12 cellular contexts compared by ENCODE assay signal in the genomic region with DNA sequence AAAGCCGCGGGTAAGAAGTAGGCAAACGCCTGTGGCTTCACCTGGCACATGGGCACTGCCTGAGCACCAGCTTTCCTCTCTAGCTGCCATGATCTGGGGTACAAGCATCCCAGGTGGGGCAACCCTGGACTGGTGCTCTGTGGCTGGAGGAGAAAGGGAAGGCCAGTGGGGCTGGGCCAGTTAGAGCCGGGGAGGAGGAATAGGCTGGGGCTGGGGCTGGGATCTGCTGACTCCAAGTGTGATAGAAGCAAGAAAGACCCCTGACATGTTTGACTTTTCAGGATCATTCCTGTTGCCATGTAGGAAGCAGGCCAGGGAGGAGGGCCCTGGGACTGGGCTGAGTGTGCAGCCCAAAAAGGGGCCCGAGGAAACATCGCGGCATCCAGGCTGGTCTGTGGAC. TPM values are rescaled to one million over a fixed set of nuclear protein-coding genes. Genes with fewer than 3 reads are reported as not detected.
"Had no signal": no experiment of that assay in that cellular context is flagged by ENCODE, and none has a peak within 500 bp of the region (broad histone marks: within the 10 kb centered on the region; RNA-seq: fewer than 3 reads in every experiment).

No MANE protein-coding gene starts in this region.

RNA-seq across cellular contexts. Expression of a gene that starts 48.5 kb away (rescaled TPM):
- total RNA-seq: activated CD4-positive, alpha-beta memory T cell treated with anti-CD3 and anti-CD28 coated beads, Interleukin-2, amount 10 ng/mL, durations not matched to agents 7 days and 5 days; activated CD4-positive, alpha-beta T cell treated with anti-CD3 and anti-CD28 coated beads for 36 hours; activated CD4-positive, alpha-beta T cell treated with anti-CD3 and anti-CD28 coated beads, Interleukin-2, amount 10 ng/mL, durations not matched to agents 7 days and 5 days; activated CD8-positive, alpha-beta memory T cell treated with anti-CD3 and anti-CD28 coated beads, Interleukin-2, amount 10 ng/mL, durations not matched to agents 7 days and 5 days; activated CD8-positive, alpha-beta T cell treated with anti-CD3 and anti-CD28 coated beads, Interleukin-2, amount 10 ng/mL, durations not matched to agents 7 days and 5 days; activated naive CD4-positive, alpha-beta T cell treated with anti-CD3 and anti-CD28 coated beads for 36 hours; activated naive CD4-positive, alpha-beta T cell treated with anti-CD3 and anti-CD28 coated beads, Interleukin-2, amount 50 U/mL, for 72 hours; activated naive CD8-positive, alpha-beta T cell treated with anti-CD3 and anti-CD28 coated beads for 36 hours; activated T-cell treated with anti-CD3 and anti-CD28 coated beads, Interleukin-2, amount 50 U/mL, for 72 hours; activated T-helper 1 cell treated with anti-CD3 and anti-CD28 coated beads, Interleukin-12 subunit alpha, Interleukin-12 subunit beta, Interleukin-2, Interleukin-4 antibody, amounts not matched to agents 30 ng/mL and 10 ng/mL and 1 ng/mL, durations not matched to agents 14 hours and 24 hours and 36 hours; T-helper 1 cell treated with Interleukin-12 subunit alpha and Interleukin-12 subunit beta and Interleukin-4 antibody, amounts not matched to agents 30 ng/mL and 1 ng/mL, for 36 hours; T-helper 2 cell treated with Interferon-gamma antibody and Interleukin-4, amounts not matched to agents 100 ng/mL and 5 ng/mL, for 36 hours had no signal
